In genomic region chr11:72446929-72447753, GRCh38 we compare ENCODE assay signal across 9 cellular contexts. TPM values are rescaled to one million over a fixed set of nuclear protein-coding genes. Genes with fewer than 3 reads are reported as not detected.
DNase-seq lines count a peak whose midpoint lies in the region; ATAC-seq and TF ChIP-seq lines count a peak whose summit lies in the region.
"Had no signal": no experiment of that assay in that cellular context is flagged by ENCODE, and none has a peak within 500 bp of the region (broad histone marks: within the 10 kb centered on the region; RNA-seq: fewer than 3 reads in every experiment).

No MANE protein-coding gene starts in this region.

- TF ChIP-seq CTCF in CD4-positive, alpha-beta T cell (IDR thresholded peaks at IDR 0.05) = peak; percentile 88
- TF ChIP-seq CTCF in H9 (conservative IDR thresholded peaks at IDR 0.05) = peak; percentile 83
- peak; percentile 61 for TF ChIP-seq CTCF in thoracic aorta (IDR thresholded peaks at IDR 0.05)

- no peak overlapping the region for H3K4me3 Mint-ChIP-seq in CD4-positive, alpha-beta T cell
- no peak overlapping the region for H3K4me3 Mint-ChIP-seq in H9

- no peak overlapping the region for H3K27ac ChIP-seq in CD4-positive, alpha-beta T cell (ENCODE audit: low read depth, low read length)
- H3K27ac ChIP-seq in H9 (ENCODE audit: insufficient read length, low read depth, low read length) (no peak overlapping the region), thoracic aorta (no peak overlapping the region)

- no peak overlapping the region for H4K8ac ChIP-seq in H9 (replicated peaks; ENCODE audit: insufficient read length, low read depth, low read length)

- H2AK5ac ChIP-seq in H9 (ENCODE audit: insufficient read length, low read length) = no peak overlapping the region

- no peak overlapping the region for H2BK12ac ChIP-seq in H9 (ENCODE audit: insufficient read length, low read depth, low read length)

- H4K20me1 ChIP-seq in H9 (ENCODE audit: control insufficient read depth, insufficient read depth, insufficient read length) = no peaks in the 10 kb centered on the region

- no peak overlapping the region for H3K27ac Mint-ChIP-seq in CD4-positive, alpha-beta T cell
- no peak overlapping the region for H3K27ac Mint-ChIP-seq in H9

- H2BK20ac ChIP-seq in H9 (ENCODE audit: low read depth, low read length, poor library complexity, severe bottlenecking) = no peak overlapping the region

- no peak overlapping the region for H3K4ac ChIP-seq in H9 (ENCODE audit: low read depth, low read length)

- H2BK15ac ChIP-seq in H9 (ENCODE audit: low read depth, low read length) = no peak overlapping the region

- no peaks in the 10 kb centered on the region for H3K9me3 ChIP-seq in CD4-positive, alpha-beta T cell (ENCODE audit: control insufficient read depth, low read length)
- H3K9me3 ChIP-seq in H9 (ENCODE audit: control insufficient read depth, low read depth, low read length) (no peaks in the 10 kb centered on the region), thoracic aorta (no peaks in the 10 kb centered on the region)

- no peak overlapping the region for H3K4me2 ChIP-seq in H9 (ENCODE audit: insufficient read depth, insufficient read length, low read length)

- no peaks in the 10 kb centered on the region for H3K9me3 Mint-ChIP-seq in CD4-positive, alpha-beta T cell
- peaks cover 11% of the 10 kb centered on the region in 2 experiments for H3K9me3 Mint-ChIP-seq in H9

- no peak overlapping the region for H3K23ac ChIP-seq in H9 (ENCODE audit: insufficient read length, low read depth, low read length)

- H3K4me1 Mint-ChIP-seq in CD4-positive, alpha-beta T cell (ENCODE audit: low read depth) = no peaks in the 10 kb centered on the region
- H3K4me1 Mint-ChIP-seq in H9 = peaks cover 3 to 4% of the 10 kb centered on the region in 2 experiments; a peak in 2 of 4 replicates

- peaks cover 13% of the 10 kb centered on the region for H3K27me3 Mint-ChIP-seq in CD4-positive, alpha-beta T cell
- H3K27me3 Mint-ChIP-seq in H9 (ENCODE audit: low read depth) = peaks cover 9% of the 10 kb centered on the region

- ATAC-seq in CD4-positive, alpha-beta T cell (ENCODE audit: poor library complexity) = peak; percentile 94
- peak; percentile 49 for ATAC-seq in thoracic aorta (ENCODE audit: insufficient number of reproducible peaks, low FRiP score, low read depth)
- no peak for ATAC-seq in GM21737 (IDR thresholded peaks at IDR 0.05; ENCODE audit: unreplicated experiment)
- ATAC-seq in GM19023 (IDR thresholded peaks at IDR 0.05; ENCODE audit: unreplicated experiment) = no peak

- no peak overlapping the region for H3K18ac ChIP-seq in H9 (ENCODE audit: insufficient read length, low read depth, low read length)

- no peaks in the 10 kb centered on the region for H3K79me1 ChIP-seq in H9 (ENCODE audit: insufficient read depth, low read depth, low read length, poor library complexity, severe bottlenecking)

- H2AFZ ChIP-seq in H9 (ENCODE audit: low read length) = no peak overlapping the region

- H2BK120ac ChIP-seq in H9 (ENCODE audit: low read depth, low read length, poor library complexity, severe bottlenecking) = no peak overlapping the region

- no peak overlapping the region for H3K56ac ChIP-seq in H9 (ENCODE audit: insufficient read length, low read depth, low read length)

- no peak overlapping the region for H4K91ac ChIP-seq in H9 (ENCODE audit: insufficient read length, low read depth, low read length)

- H3K36me3 ChIP-seq in thoracic aorta = no peaks in the 10 kb centered on the region

- H3K4me1 ChIP-seq in H9 (ENCODE audit: insufficient read depth, low read length) (no peaks in the 10 kb centered on the region), thoracic aorta (ENCODE audit: control insufficient read depth in 1 of 2, low read depth in 2 of 2) (no peaks in the 10 kb centered on the region)

- no peak for DNase-seq in CD4-positive, alpha-beta T cell
- DNase-seq in H9 (no peak), NCI-H524 treated with DMSO at 0.1 percent for 48 hours (lab: John Stamatoyannopoulos, UW) (peak; percentile 30), astrocyte of the hippocampus (ENCODE audit: low read depth, low spot score) (peak; percentile 75), inferior parietal cortex (ENCODE audit: extremely low spot score) (peak; percentile 69), thoracic aorta (ENCODE audit: low spot score) (no peak)
- DNase-seq: left cardiac atrium had no signal

- no peak overlapping the region for H2BK5ac ChIP-seq in H9 (ENCODE audit: insufficient read length, low read length)

- no peaks in the 10 kb centered on the region for H3K79me2 ChIP-seq in H9 (ENCODE audit: insufficient read depth, low read length)

- no peak overlapping the region for H4K5ac ChIP-seq in H9 (ENCODE audit: insufficient read length, low read depth, low read length)

- H3K14ac ChIP-seq in H9 (ENCODE audit: insufficient read depth, low read length) = no peak overlapping the region

- no peaks in the 10 kb centered on the region for H3K27me3 ChIP-seq in CD4-positive, alpha-beta T cell (ENCODE audit: control insufficient read depth, insufficient read depth, low read length)
- H3K27me3 ChIP-seq in H9 (ENCODE audit: insufficient read depth, low read length) (no peaks in the 10 kb centered on the region), thoracic aorta (replicated peaks; ENCODE audit: insufficient read depth) (no peaks in the 10 kb centered on the region)

- no peak overlapping the region for H3K4me3 ChIP-seq in thoracic aorta

- WGBS in H9 (ENCODE audit: extremely low coverage, insufficient read length, low lambda C conversion rate) = no CpG with 5 or more reads among the region's 4 CpGs

- POLR2A ChIA-PET in CD4-positive, alpha-beta T cell (lab: Charles Lee) = no interaction called here

- H3K9ac ChIP-seq in H9 (ENCODE audit: extremely low read depth, insufficient read length, low read length) = no peak overlapping the region

- no peak overlapping the region for H3T11ph ChIP-seq in H9 (ENCODE audit: low read length)

- intact Hi-C loops in CD4-positive, alpha-beta T cell (cut with DNase I, micrococcal nuclease) = no loop called here

- CTCF ChIA-PET in CD4-positive, alpha-beta T cell (lab: Charles Lee) = interaction anchor here (0.5 kb wide), 1 partner anchor 360 kb away, joined by 3 read pairs; no protein-coding TSS in a partner anchor

- no peaks in the 10 kb centered on the region for H3K23me2 ChIP-seq in H9 (ENCODE audit: insufficient read length, low read depth, low read length, poor library complexity, severe bottlenecking)

- no peaks in the 10 kb centered on the region for H3K36me3 Mint-ChIP-seq in CD4-positive, alpha-beta T cell (ENCODE audit: low read depth)
- peaks cover 0 to 6% (median 2%) of the 10 kb centered on the region in 3 experiments; a peak in 3 of 7 replicates for H3K36me3 Mint-ChIP-seq in H9 (ENCODE audit: insufficient read depth in 1 of 3, low read depth in 3 of 3)

RNA-seq across cellular contexts. Expression of gene CLPB, which starts 12.8 kb away (rescaled TPM):
- 1 to 10 TPM; 8.7 TPM for total RNA-seq in CD4-positive, alpha-beta T cell
- total RNA-seq in H9 (2021) = 26.2 and 26.6 TPM in 2 replicates
- 10 to 100 TPM; 18.6 to 22.3 TPM for total RNA-seq in thoracic aorta

Comparison
In these comparisons a context has a peak if more than half of its experiments do, and no peak if none do; other contexts are left out.
1. ATAC-seq: peak in CD4-positive, alpha-beta T cell (single experiment) and thoracic aorta (single experiment); none in GM21737 (single experiment) and GM19023 (single experiment).
2. DNase-seq: peak in NCI-H524 treated with DMSO at 0.1 percent for 48 hours (single experiment), astrocyte of the hippocampus (single experiment) and inferior parietal cortex (single experiment); none in CD4-positive, alpha-beta T cell (0 of 10), H9 (single experiment) and thoracic aorta (single experiment).
3. Peak in every context shown above with its lines, with median percentiles within 50 percentile points of each other: CTCF ChIP-seq.